22 cellular contexts compared by ENCODE assay signal in genomic region chr5:171575808-171576207, GRCh38.
DNase-seq lines count a peak whose midpoint lies in the region; TF ChIP-seq lines count a peak whose summit lies in the region.
"Had no signal": no experiment of that assay in that cellular context is flagged by ENCODE, and none has a peak within 500 bp of the region (broad histone marks: within the 10 kb centered on the region; RNA-seq: fewer than 3 reads in every experiment).

No MANE protein-coding gene starts in this region.

- no peak for TF ChIP-seq CTCF in HEK293 (tag by site-specific recombination; IDR thresholded peaks at IDR 0.05)
- no peak for TF ChIP-seq CTCF in esophagus muscularis mucosa (IDR thresholded peaks at IDR 0.05)

- H3K4me3 ChIP-seq in HEK293 (ENCODE audit: low read depth, low read length) = no peak overlapping the region
- no peak overlapping the region for H3K4me3 ChIP-seq in esophagus muscularis mucosa
- H3K4me3 ChIP-seq: BLaER1, GM12878 had no signal

- intact Hi-C loops in esophagus muscularis mucosa (cut with DNase I) = no loop called here

- H3K9me3 ChIP-seq in HEK293 (ENCODE audit: control insufficient read depth, insufficient read depth, low read depth, low read length) (no peaks in the 10 kb centered on the region), esophagus muscularis mucosa (peaks cover 0 to 5% (median 2%) of the 10 kb centered on the region in 4 donors)
- H3K9me3 ChIP-seq: BE2C had no signal

- H3K27ac ChIP-seq in HEK293 (ENCODE audit: extremely low read depth, low read depth, low read length) = no peak overlapping the region
- H3K27ac ChIP-seq in esophagus muscularis mucosa (replicated peaks in 1 of 4) = no peak overlapping the region
- H3K27ac ChIP-seq: BLaER1 had no signal

- CTCF ChIA-PET in HEK293 (lab: Yijun Ruan, JAX) = interaction anchor here (0.9 to 1.5 kb wide), 2 partner anchors 91 to 93 kb away, joined by 3 to 5 read pairs; no protein-coding TSS in a partner anchor

- H3K36me3 ChIP-seq in HEK293 (ENCODE audit: control insufficient read depth in 2 of 2, insufficient read depth in 1 of 2, low read length in 2 of 2) (no peaks in the 10 kb centered on the region), esophagus muscularis mucosa (no peaks in the 10 kb centered on the region)
- H3K36me3 ChIP-seq: BE2C, BLaER1 had no signal

- DNase-seq in esophagus muscularis mucosa (ENCODE audit: extremely low spot score) (peak; percentile 53), H4 (ENCODE audit: low spot score) (no peak), NCI-H2196 (lab: John Stamatoyannopoulos, UW; ENCODE audit: unreplicated experiment) (no peak)
- DNase-seq in stimulated activated CD4-positive, alpha-beta T cell treated with anti-CD3 and anti-CD28 coated beads, Interleukin-15, amount 100 ng/mL, for 24 hours = no peak
- DNase-seq: 8988T; ACHN; BE2C; C1 segment of cervical spinal cord; CD4-positive, alpha-beta memory T cell; CD4-positive, CD25-positive, alpha-beta regulatory T cell; CD8-positive, alpha-beta memory T cell; COR-L47; DMS 273 treated with DMSO at 0.1 percent for 48 hours; DMS153; DMS53; DMS79; DND-41; EL; GDM1 had no signal

- H3K4me1 ChIP-seq in HEK293 (ENCODE audit: control insufficient read depth, insufficient read depth, low read length) (no peaks in the 10 kb centered on the region), esophagus muscularis mucosa (peaks cover 20 to 35% (median 20%) of the 10 kb centered on the region in 4 donors)
- H3K4me1 ChIP-seq: BE2C had no signal

- no peak for TF ChIP-seq POLR2A in esophagus muscularis mucosa (IDR thresholded peaks at IDR 0.05; ENCODE audit: low read depth)

- 97% methylated on average over 3 of the region's 3 CpGs for WGBS in esophagus muscularis mucosa

- H3K27me3 ChIP-seq in esophagus muscularis mucosa = peaks cover 0 to 13% (median 0%) of the 10 kb centered on the region in 4 donors
- H3K27me3 ChIP-seq: BE2C, BLaER1 had no signal

- POLR2A ChIA-PET in HEK293 (lab: Yijun Ruan, JAX) = no interaction called here

- no peak for TF ChIP-seq EP300 in esophagus muscularis mucosa (IDR thresholded peaks at IDR 0.05)

TF ChIP-seq in HEK293, 187 proteins besides CTCF, POLR2A, EP300 and RAD21:
- TF ChIP-seq ZNF660 (tag by site-specific recombination; IDR thresholded peaks at IDR 0.05) = no peak
- 0 out of 2 replicates have a peak, but pooled peaks have one; percentile 59 for TF ChIP-seq ZNF280D (tag by site-specific recombination; IDR thresholded peaks at IDR 0.05)
- peak; percentile 82 for TF ChIP-seq ZNF146 (tag by site-specific recombination; IDR thresholded peaks at IDR 0.05)
- no peak for TF ChIP-seq ZNF324 (tag by site-specific recombination; IDR thresholded peaks at IDR 0.05)
TF ChIP-seq in HEK293: peak in this region for 2.
